Comparison of ENCODE assay signal across 16 cellular contexts in the genomic region with DNA sequence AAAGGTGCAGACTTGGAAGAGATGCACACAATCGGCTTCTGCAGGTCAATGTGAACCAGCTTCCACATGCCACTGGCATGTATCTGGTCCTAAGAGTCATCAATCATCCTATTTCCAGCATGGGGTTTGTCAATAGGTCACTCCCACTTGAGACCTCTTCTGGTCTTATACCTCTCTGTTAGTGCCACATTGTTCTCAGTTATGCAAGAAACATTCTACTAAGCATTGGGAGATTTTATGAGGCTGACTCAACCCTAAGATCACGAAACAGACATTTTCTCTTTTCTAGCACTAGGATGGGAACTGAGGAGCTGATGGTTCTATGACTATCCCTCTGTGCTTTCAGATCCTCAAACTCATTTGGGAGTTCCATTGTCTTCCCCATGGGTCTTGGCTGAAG.
"Had no signal": no experiment of that assay in that cellular context is flagged by ENCODE, and none has a peak within 500 bp of the region (broad histone marks: within the 10 kb centered on the region; RNA-seq: fewer than 3 reads in every experiment).

No MANE protein-coding gene starts in this region.

- ATAC-seq: activated CD8-positive, alpha-beta T cell treated with anti-CD3 and anti-CD28 coated beads, Interleukin-2, amount 10 ng/mL, durations not matched to agents 7 days and 5 days had no signal

- H3K9me3 ChIP-seq: thoracic aorta had no signal

- H3K36me3 ChIP-seq: neural progenitor cell, stomach, thoracic aorta, WERI-Rb-1 had no signal

- H3K4me1 ChIP-seq: neural progenitor cell, parathyroid adenoma, stomach had no signal

- H3K27me3 ChIP-seq: neural progenitor cell, stomach had no signal

- H3K9ac ChIP-seq: neural progenitor cell, parathyroid adenoma had no signal

- H3K79me2 ChIP-seq: parathyroid adenoma had no signal

- H3K4me2 ChIP-seq: neural progenitor cell had no signal

- DNase-seq: activated CD4-positive, alpha-beta T cell treated with anti-CD3 and anti-CD28 coated beads for 4 hours; activated CD8-positive, alpha-beta memory T cell treated with anti-CD3 and anti-CD28 coated beads, Interleukin-2, amount 50 U/mL, for 48 hours; activated CD8-positive, alpha-beta T cell treated with anti-CD3 and anti-CD28 coated beads, Interleukin-2, amount 10 ng/mL, durations not matched to agents 7 days and 5 days; activated naive CD4-positive, alpha-beta T cell treated with Interleukin-2 at 50 U/mL for 16 hours; caudate nucleus; effector CD8-positive, alpha-beta T cell; hippocampal formation; retina; stomach; T-helper 9 cell; WERI-Rb-1 had no signal

- H2AFZ ChIP-seq: neural progenitor cell, parathyroid adenoma had no signal

- H3K4me3 ChIP-seq: coronary artery, neural progenitor cell, skin epidermis, stomach, thoracic aorta had no signal

- H3K27ac ChIP-seq: coronary artery, neural progenitor cell, parathyroid adenoma, skin epidermis, stomach, thoracic aorta, WERI-Rb-1 had no signal
